In genomic region chr19:53792721-53793433, GRCh38 we compare ENCODE assay signal across 8 cellular contexts. TPM values are rescaled to one million over a fixed set of nuclear protein-coding genes. Genes with fewer than 3 reads are reported as not detected.
DNase-seq lines count a peak whose midpoint lies in the region; ATAC-seq and TF ChIP-seq lines count a peak whose summit lies in the region.

No MANE protein-coding gene starts in this region.

- ATAC-seq in HG02759 (IDR thresholded peaks at IDR 0.05; ENCODE audit: unreplicated experiment): peak; percentile 83
- ATAC-seq in HG02973 (IDR thresholded peaks at IDR 0.05; ENCODE audit: unreplicated experiment): no peak

- DNase-seq in G401 (ENCODE audit: low spot score): peak; percentile 82
- peak; percentile 96 for DNase-seq in NCI-H226
- peak; percentile 85 for DNase-seq in WERI-Rb-1
- peak; percentile 62 to 89 for DNase-seq in T47D (ENCODE audit: low read depth in 1 of 2, low spot score in 1 of 2)
- peak; percentile 86 for DNase-seq in iris pigment epithelial cell (ENCODE audit: low read depth)
- peak; percentile 83 for DNase-seq in stimulated activated CD4-positive, alpha-beta T cell treated with anti-CD3 and anti-CD28 coated beads, Interleukin-15, amount 100 ng/mL, for 24 hours

- no peaks in the 10 kb centered on the region for H3K9me3 ChIP-seq in WERI-Rb-1 (ENCODE audit: severe bottlenecking)

- no peaks in the 10 kb centered on the region for H3K36me3 ChIP-seq in WERI-Rb-1

- peaks cover 81% of the 10 kb centered on the region for H3K27me3 ChIP-seq in WERI-Rb-1 (ENCODE audit: insufficient read depth, low read depth, severe bottlenecking)

- in situ Hi-C loops in G401 (cut with HindIII; ENCODE audit: low sequenced_read_pairs): no loop called here
- in situ Hi-C loops in T47D (cut with HindIII; ENCODE audit: low pct_unique_long_range_greater_than_20kb, low sequenced_read_pairs): no loop called here

- peak; percentile 91 for TF ChIP-seq CTCF in WERI-Rb-1 (IDR thresholded peaks at IDR 0.05; ENCODE audit: low read depth, low read length)

- H3K4me3 ChIP-seq in WERI-Rb-1 (ENCODE audit: low read depth, low read length): no peak overlapping the region

- H3K27ac ChIP-seq in WERI-Rb-1: no peak overlapping the region

RNA-seq across cellular contexts. Expression of gene NLRP12, which starts 31.2 kb away (rescaled TPM):
- not detected in 2 replicates for total RNA-seq in G401 (2014; rRNA removed; shearing (Covaris generic))
